8 cellular contexts compared by ENCODE assay signal in genomic region chr12:113965951-113966797, GRCh38. TPM values are rescaled to one million over a fixed set of nuclear protein-coding genes. Genes with fewer than 3 reads are reported as not detected.
A peak's percentile ranks its signal among the peaks of the same experiment; 100 is the strongest.
DNase-seq lines count a peak whose midpoint lies in the region; ATAC-seq and TF ChIP-seq lines count a peak whose summit lies in the region.

TSS of gene RBM19 (minus strand) at chr12:113966325. CDS start at chr12:113966227, 98 bp downstream.

- H3K9me3 Mint-ChIP-seq in activated naive CD4-positive, alpha-beta T cell treated with anti-CD3 and anti-CD28 coated beads, Interleukin-2, amount 50 U/mL, for 72 hours, result no peaks in the 10 kb centered on the region

- H3K36me3 Mint-ChIP-seq in activated naive CD4-positive, alpha-beta T cell treated with anti-CD3 and anti-CD28 coated beads, Interleukin-2, amount 50 U/mL, for 72 hours, result peaks cover 27 to 29% of the 10 kb centered on the region in 2 donors

- DNase-seq in GM12864 (ENCODE audit: low read depth) (peak; percentile 92), NCI-H1092 treated with DMSO at 0.1 percent for 48 hours (lab: John Stamatoyannopoulos, UW) (peak; percentile 93), SKM-1 (lab: John Stamatoyannopoulos, UW; ENCODE audit: unreplicated experiment) (peak; percentile 44), glomerular endothelial cell (ENCODE audit: extremely low read depth, low read depth, low spot score) (peak; percentile 90), occipital lobe (lab: John Stamatoyannopoulos, UW) (peak; percentile 95)
- peak; percentile 97 to 98 for DNase-seq in activated naive CD4-positive, alpha-beta T cell treated with anti-CD3 and anti-CD28 coated beads, Interleukin-2, amount 50 U/mL, for 72 hours (ENCODE audit: low spot score in 2 of 2)

- peak; percentile 98 for ATAC-seq in HG02623 (IDR thresholded peaks at IDR 0.05; ENCODE audit: unreplicated experiment)
- peak; percentile 62 to 81 for ATAC-seq in activated naive CD4-positive, alpha-beta T cell treated with anti-CD3 and anti-CD28 coated beads, Interleukin-2, amount 50 U/mL, for 72 hours

- H3K4me3 ChIP-seq in GM12864 (ENCODE audit: low read depth, low read length), result peak within 1 kb of the TSS; percentile 99

- no peak within 1 kb of the TSS for H3K27ac ChIP-seq in temporal lobe (ENCODE audit: low read depth, low read length)

- peak within 1 kb of the TSS; percentile 99 to 100 for H3K27ac Mint-ChIP-seq in activated naive CD4-positive, alpha-beta T cell treated with anti-CD3 and anti-CD28 coated beads, Interleukin-2, amount 50 U/mL, for 72 hours

- peak; percentile 82 for TF ChIP-seq CTCF in GM12864 (IDR thresholded peaks at IDR 0.05; ENCODE audit: low read depth, low read length, missing control alignments)

RNA-seq across cellular contexts. Expression of gene RBM19, which starts in this region (rescaled TPM):
- 10 to 100 TPM; 63.6 to 86.0 TPM for total RNA-seq in activated naive CD4-positive, alpha-beta T cell treated with anti-CD3 and anti-CD28 coated beads, Interleukin-2, amount 50 U/mL, for 72 hours
- 21.3 and 24.3 TPM in 2 replicates for total RNA-seq in glomerular endothelial cell
- 18.4 TPM for total RNA-seq in occipital lobe
- 18.9 TPM for total RNA-seq in temporal lobe

Comparison
In these comparisons a context has a peak if more than half of its experiments do, and no peak if none do; other contexts are left out.
1. DNase-seq: peak in every context shown above with its lines; median percentile 98 in activated naive CD4-positive, alpha-beta T cell treated with anti-CD3 and anti-CD28 coated beads, Interleukin-2, amount 50 U/mL, for 72 hours; 95 in occipital lobe; 93 in NCI-H1092 treated with DMSO at 0.1 percent for 48 hours; 92 in GM12864; 90 in glomerular endothelial cell; 44 in SKM-1.